ENCODE assay signal across 28 cellular contexts in the genomic region with DNA sequence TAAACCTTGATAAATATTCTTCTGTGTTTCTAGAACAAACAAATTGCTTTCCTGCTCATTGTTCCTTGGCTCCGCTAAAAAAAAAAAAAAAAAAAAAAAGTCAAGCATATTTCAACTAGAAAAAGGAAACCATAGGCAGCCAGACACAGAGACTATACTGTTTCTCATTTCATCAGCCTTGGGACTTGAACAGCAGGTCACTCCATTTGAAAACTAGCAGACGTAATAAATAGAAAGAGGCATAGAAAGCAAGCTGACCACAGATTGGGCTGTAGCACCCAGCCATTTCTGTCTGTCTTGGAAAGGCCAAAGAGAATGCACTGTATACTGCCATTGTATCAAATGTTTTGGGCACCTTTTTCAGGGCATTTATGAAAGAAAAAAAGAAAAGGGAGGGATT.
DNase-seq lines count a peak whose midpoint lies in the region; ATAC-seq and TF ChIP-seq lines count a peak whose summit lies in the region.
"Had no signal": no experiment of that assay in that cellular context is flagged by ENCODE, and none has a peak within 500 bp of the region (broad histone marks: within the 10 kb centered on the region; RNA-seq: fewer than 3 reads in every experiment).

No MANE protein-coding gene starts in this region.

- no peak overlapping the region for H2BK15ac ChIP-seq in neuronal stem cell (ENCODE audit: low read length)

- H3K27ac Mint-ChIP-seq in GM23338 (peak overlapping the region; percentile 29), WTC11 (0 out of 2 replicates have a peak overlapping the region, but pooled peaks have one; percentile 31)
- H3K27ac Mint-ChIP-seq: CD4-positive, alpha-beta T cell; IgD-negative memory B cell; T-cell had no signal

- no peak overlapping the region for H2BK12ac ChIP-seq in neuronal stem cell (ENCODE audit: low read length)

- H3K4me1 ChIP-seq in GM23338 (ENCODE audit: insufficient read depth) = peaks cover 5% of the 10 kb centered on the region
- no peaks in the 10 kb centered on the region for H3K4me1 ChIP-seq in neuronal stem cell (ENCODE audit: control insufficient read depth in 2 of 2, insufficient read depth in 1 of 2, low read depth in 1 of 2, low read length in 2 of 2)
- H3K4me1 ChIP-seq: A549; BLaER1 treated with 17β-estradiol and CSF1 and Interleukin-3, amounts not matched to agents 10 nM and 100 nM had no signal

- H3K27me3 Mint-ChIP-seq in GM23338 (ENCODE audit: insufficient read depth, low read depth, poor library complexity) (no peaks in the 10 kb centered on the region), WTC11 (ENCODE audit: low read depth) (no peaks in the 10 kb centered on the region)
- H3K27me3 Mint-ChIP-seq: CD4-positive, alpha-beta T cell; IgD-negative memory B cell; T-cell had no signal

- CTCF ChIA-PET in WTC11 (lab: Charles Lee) = interaction anchor here (0.6 to 0.7 kb wide), 2 partner anchors 702 to 1493 kb away, joined by 3 to 4 read pairs; no protein-coding TSS in a partner anchor

- no peak overlapping the region for H2BK5ac ChIP-seq in neuronal stem cell (ENCODE audit: low read length)

- H3K4me2 ChIP-seq in GM23338 (no peak overlapping the region), neuronal stem cell (ENCODE audit: insufficient read depth, low read length, poor library complexity, severe bottlenecking) (no peak overlapping the region)
- H3K4me2 ChIP-seq: A549; BLaER1 treated with 17β-estradiol and CSF1 and Interleukin-3, amounts not matched to agents 10 nM and 100 nM; KMS-11 had no signal

- no peak overlapping the region for H2AK5ac ChIP-seq in neuronal stem cell (ENCODE audit: low read depth, low read length)

- H4K91ac ChIP-seq in neuronal stem cell (ENCODE audit: low read depth, low read length, poor library complexity) = no peak overlapping the region

- TF ChIP-seq CTCF in GM23338 (conservative IDR thresholded peaks at IDR 0.05; ENCODE audit: low read depth in 2 of 2) (no peak), WTC11 (IDR thresholded peaks at IDR 0.05) (no peak)

- no peaks in the 10 kb centered on the region for H4K20me1 ChIP-seq in GM23338 (replicated peaks; ENCODE audit: insufficient read depth)
- H4K20me1 ChIP-seq: BLaER1 treated with 17β-estradiol and CSF1 and Interleukin-3, amounts not matched to agents 10 nM and 100 nM had no signal

- H3K36me3 Mint-ChIP-seq in GM23338 (ENCODE audit: low read depth) (no peaks in the 10 kb centered on the region), WTC11 (no peaks in the 10 kb centered on the region)
- H3K36me3 Mint-ChIP-seq: IgD-negative memory B cell, T-cell had no signal

- no peak overlapping the region for H4K8ac ChIP-seq in neuronal stem cell (ENCODE audit: low read depth, low read length)

- no peak overlapping the region for H3K23ac ChIP-seq in neuronal stem cell (ENCODE audit: low read depth, low read length, poor library complexity)

- H3K27me3 ChIP-seq in GM23338 (ENCODE audit: insufficient read depth) = no peaks in the 10 kb centered on the region
- H3K27me3 ChIP-seq in neuronal stem cell (ENCODE audit: control insufficient read depth in 3 of 3, insufficient read depth in 3 of 3, low read depth in 1 of 3, low read length in 3 of 3) = no peaks in the 10 kb centered on the region
- H3K27me3 ChIP-seq: BLaER1 treated with 17β-estradiol and CSF1 and Interleukin-3, amounts not matched to agents 10 nM and 100 nM; SJSA1 had no signal

- DNase-seq in GM23338 (ENCODE audit: low spot score) (no peak), NCI-H2081 treated with DMSO at 0.1 percent for 48 hours (lab: John Stamatoyannopoulos, UW) (peak; percentile 15), WTC11 (ENCODE audit: low spot score) (no peak), neuronal stem cell (ENCODE audit: low spot score) (no peak), NCI-H446 (lab: John Stamatoyannopoulos, UW) (no peak), RPMI8226 (no peak)
- DNase-seq: AML-193; CD4-positive, alpha-beta T cell; COR-L47; DMS79 treated with DMSO at 0.1 percent for 48 hours; MM.1S; NCI-H1048; NCI-H1417 treated with DMSO at 0.1 percent for 48 hours; NCI-H187 treated with DMSO at 0.1 percent for 48 hours; NCI-H2227 treated with DMSO at 0.1 percent for 48 hours; NCI-H510A treated with DMSO at 0.1 percent for 48 hours; NCI-H82; NK-92 treated with Interleukin-12 subunit alpha and Interleukin-12 subunit beta, amount 100 ng/mL, for 24 hours; PC-3; T-cell had no signal

- H3K4me3 Mint-ChIP-seq in GM23338 (no peak overlapping the region), WTC11 (no peak overlapping the region)
- H3K4me3 Mint-ChIP-seq: CD4-positive, alpha-beta T cell; IgD-negative memory B cell; T-cell had no signal

- H3K9ac ChIP-seq in neuronal stem cell (ENCODE audit: low read depth, low read length, poor library complexity) = no peak overlapping the region
- H3K9ac ChIP-seq: BLaER1 treated with 17β-estradiol and CSF1 and Interleukin-3, amounts not matched to agents 10 nM and 100 nM; KMS-11 had no signal

- H3K9me3 ChIP-seq in neuronal stem cell (replicated peaks in 1 of 2; ENCODE audit: control insufficient read depth in 2 of 2, insufficient read depth in 1 of 2, low read depth in 1 of 2, low read length in 2 of 2) = no peaks in the 10 kb centered on the region
- H3K9me3 ChIP-seq: A549; BLaER1 treated with 17β-estradiol and CSF1 and Interleukin-3, amounts not matched to agents 10 nM and 100 nM; SJSA1 had no signal

- no peaks in the 10 kb centered on the region for H3F3A ChIP-seq in GM23338 (replicated peaks; ENCODE audit: low read depth)

- WGBS in neuronal stem cell (ENCODE audit: extremely low coverage in 2 of 2, insufficient read length in 2 of 2, insufficient replicate concordance in 1 of 2), 2 donors = no CpG with 5 or more reads among the region's 2 CpGs

- POLR2A ChIA-PET in WTC11 (lab: Charles Lee) = no interaction called here

- H3K4me3 ChIP-seq in GM23338 (no peak overlapping the region), neuronal stem cell (ENCODE audit: low read length in 2 of 2) (no peak overlapping the region)
- H3K4me3 ChIP-seq: A549; BLaER1 treated with 17β-estradiol and CSF1 and Interleukin-3, amounts not matched to agents 10 nM and 100 nM; SJSA1 had no signal

- no peaks in the 10 kb centered on the region for H3K9me3 Mint-ChIP-seq in GM23338
- no peaks in the 10 kb centered on the region for H3K9me3 Mint-ChIP-seq in WTC11
- H3K9me3 Mint-ChIP-seq: CD4-positive, alpha-beta T cell; IgD-negative memory B cell had no signal

- H3K4me1 Mint-ChIP-seq in GM23338 = peaks cover 24% of the 10 kb centered on the region
- peaks cover 19% of the 10 kb centered on the region for H3K4me1 Mint-ChIP-seq in WTC11
- H3K4me1 Mint-ChIP-seq: T-cell had no signal

- H3K18ac ChIP-seq in neuronal stem cell (ENCODE audit: low read length) = no peak overlapping the region

- no peak overlapping the region for H3K4ac ChIP-seq in neuronal stem cell (ENCODE audit: low read length)

- no peaks in the 10 kb centered on the region for H3K79me2 ChIP-seq in GM23338 (replicated peaks; ENCODE audit: insufficient read depth)

- H2AFZ ChIP-seq in GM23338 (no peak overlapping the region), neuronal stem cell (ENCODE audit: low read length) (peak overlapping the region; percentile 6)

- no peak overlapping the region for H2BK120ac ChIP-seq in neuronal stem cell (ENCODE audit: low read depth, low read length)

- no peak for ATAC-seq in GM23338
- no peak for ATAC-seq in WTC11
- ATAC-seq in activated CD4-positive, CD25-positive, alpha-beta regulatory T cell treated with anti-CD3 and anti-CD28 coated beads, Interleukin-2, amount 50 U/mL, for 24 hours = no peak
- ATAC-seq: A549, PC-3, Right ventricle myocardium inferior, T-cell had no signal

- no peaks in the 10 kb centered on the region for H3K79me1 ChIP-seq in neuronal stem cell (ENCODE audit: low read depth, low read length)

- no peak overlapping the region for H3K14ac ChIP-seq in neuronal stem cell (ENCODE audit: low read length)

- H3K36me3 ChIP-seq in GM23338 (ENCODE audit: insufficient read depth) (no peaks in the 10 kb centered on the region), neuronal stem cell (replicated peaks in 1 of 2; ENCODE audit: control insufficient read depth in 2 of 2, insufficient read depth in 2 of 2, low read length in 2 of 2) (no peaks in the 10 kb centered on the region)
- H3K36me3 ChIP-seq: BLaER1 treated with 17β-estradiol and CSF1 and Interleukin-3, amounts not matched to agents 10 nM and 100 nM; SJSA1 had no signal

- H3K27ac ChIP-seq in GM23338 (ENCODE audit: low read depth) = no peak overlapping the region
- no peak overlapping the region for H3K27ac ChIP-seq in neuronal stem cell (replicated peaks; ENCODE audit: low read length)
- H3K27ac ChIP-seq: A549; BLaER1 treated with 17β-estradiol and CSF1 and Interleukin-3, amounts not matched to agents 10 nM and 100 nM; HL-60; KMS-11; SJSA1 had no signal

- H3K9me2 ChIP-seq in GM23338 (ENCODE audit: insufficient read depth) = no peaks in the 10 kb centered on the region

TF ChIP-seq in WTC11, 78 proteins besides CTCF, POLR2A, EP300 and RAD21 (continues in another document):
- TF ChIP-seq, protein P1, sequence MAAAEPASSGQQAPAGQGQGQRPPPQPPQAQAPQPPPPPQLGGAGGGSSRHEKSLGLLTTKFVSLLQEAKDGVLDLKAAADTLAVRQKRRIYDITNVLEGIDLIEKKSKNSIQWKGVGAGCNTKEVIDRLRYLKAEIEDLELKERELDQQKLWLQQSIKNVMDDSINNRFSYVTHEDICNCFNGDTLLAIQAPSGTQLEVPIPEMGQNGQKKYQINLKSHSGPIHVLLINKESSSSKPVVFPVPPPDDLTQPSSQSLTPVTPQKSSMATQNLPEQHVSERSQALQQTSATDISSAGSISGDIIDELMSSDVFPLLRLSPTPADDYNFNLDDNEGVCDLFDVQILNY (CRISPR knock-in tag; IDR thresholded peaks at IDR 0.05) = no peak
- TF ChIP-seq TEAD1 (CRISPR knock-in tag; IDR thresholded peaks at IDR 0.05) (no peak), OVOL2 (CRISPR knock-in tag; IDR thresholded peaks at IDR 0.05; ENCODE audit: borderline replicate concordance) (no peak), ATF1 (CRISPR knock-in tag; IDR thresholded peaks at IDR 0.05) (no peak), ELF4 (CRISPR knock-in tag; IDR thresholded peaks at IDR 0.05; ENCODE audit: low read depth) (no peak)
- TF ChIP-seq, protein P2, sequence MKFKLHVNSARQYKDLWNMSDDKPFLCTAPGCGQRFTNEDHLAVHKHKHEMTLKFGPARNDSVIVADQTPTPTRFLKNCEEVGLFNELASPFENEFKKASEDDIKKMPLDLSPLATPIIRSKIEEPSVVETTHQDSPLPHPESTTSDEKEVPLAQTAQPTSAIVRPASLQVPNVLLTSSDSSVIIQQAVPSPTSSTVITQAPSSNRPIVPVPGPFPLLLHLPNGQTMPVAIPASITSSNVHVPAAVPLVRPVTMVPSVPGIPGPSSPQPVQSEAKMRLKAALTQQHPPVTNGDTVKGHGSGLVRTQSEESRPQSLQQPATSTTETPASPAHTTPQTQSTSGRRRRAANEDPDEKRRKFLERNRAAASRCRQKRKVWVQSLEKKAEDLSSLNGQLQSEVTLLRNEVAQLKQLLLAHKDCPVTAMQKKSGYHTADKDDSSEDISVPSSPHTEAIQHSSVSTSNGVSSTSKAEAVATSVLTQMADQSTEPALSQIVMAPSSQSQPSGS (CRISPR knock-in tag; IDR thresholded peaks at IDR 0.05; ENCODE audit: borderline replicate concordance, low read depth) = no peak
